ENCODE assay signal across 34 cellular contexts in the genomic region with DNA sequence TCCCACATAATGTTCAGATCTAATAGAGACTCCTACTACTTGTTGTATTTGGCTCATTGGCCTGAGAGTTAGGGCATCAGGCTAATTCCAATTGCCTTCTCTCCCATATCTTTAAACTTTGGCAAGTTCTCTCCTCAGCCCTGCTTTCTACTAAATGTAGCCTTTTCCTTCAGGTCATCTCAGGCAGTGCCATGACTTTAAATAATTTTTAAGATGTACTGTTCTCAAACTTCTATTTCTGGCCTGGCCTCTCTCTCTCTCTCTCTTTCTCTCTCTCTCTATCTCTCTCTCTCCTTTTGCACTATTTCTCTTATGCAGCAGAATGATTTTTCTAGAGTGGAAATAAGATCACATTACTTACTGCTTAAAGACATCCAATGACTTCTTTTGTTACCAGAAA.
"Had no signal": no experiment of that assay in that cellular context is flagged by ENCODE, and none has a peak within 500 bp of the region (broad histone marks: within the 10 kb centered on the region; RNA-seq: fewer than 3 reads in every experiment).

No MANE protein-coding gene starts in this region.

- H3K27ac ChIP-seq: KMS-11 had no signal

- H3K9ac ChIP-seq: KMS-11 had no signal

- H3K4me3 ChIP-seq: MG63 had no signal

- DNase-seq: Karpas-422, Kasumi-1, KG1, MG63, MM.1S, MV-4-11, NCI-H1048, NCI-H1092, NCI-H1092 treated with DMSO at 0.1 percent for 48 hours, NCI-H1105, NCI-H1105 treated with DMSO at 0.1 percent for 48 hours, NCI-H1417, NCI-H1417 treated with DMSO at 0.1 percent for 48 hours, NCI-H1436, NCI-H1436 treated with DMSO at 0.1 percent for 48 hours, NCI-H146, NCI-H1694, NCI-H1694 treated with DMSO at 0.1 percent for 48 hours, NCI-H187, NCI-H187 treated with DMSO at 0.1 percent for 48 hours, NCI-H1930, NCI-H2029, NCI-H2029 treated with DMSO at 0.1 percent for 48 hours, NCI-H2081, NCI-H2081 treated with DMSO at 0.1 percent for 48 hours, NCI-H2107, NCI-H2171, NCI-H2171 treated with DMSO at 0.1 percent for 48 hours, NCI-H2227 treated with DMSO at 0.1 percent for 48 hours, NCI-H226, NCI-H345, NCI-H446, NCI-H446 treated with DMSO at 0.1 percent for 48 hours had no signal

- H3K36me3 ChIP-seq: MG63 had no signal

- H3K9me3 ChIP-seq: MG63 had no signal

- H3K27me3 ChIP-seq: MG63 had no signal

- H3K4me2 ChIP-seq: KMS-11 had no signal
